In genomic region chr6:43980004-43980795, GRCh38 we compare ENCODE assay signal across 25 cellular contexts.
DNase-seq lines count a peak whose midpoint lies in the region; ATAC-seq, FAIRE-seq and TF ChIP-seq lines count a peak whose summit lies in the region.
"Had no signal": no experiment of that assay in that cellular context is flagged by ENCODE, and none has a peak within 500 bp of the region (broad histone marks: within the 10 kb centered on the region; RNA-seq: fewer than 3 reads in every experiment).

No MANE protein-coding gene starts in this region.

- no peak for TF ChIP-seq POLR2A in K562 (conservative IDR thresholded peaks at IDR 0.05)

- DNase-seq in activated naive CD4-positive, alpha-beta T cell treated with anti-CD3 and anti-CD28 coated beads, Interleukin-2, amount 10 ng/mL, durations not matched to agents 7 days and 5 days = peak; percentile 10
- no peak for DNase-seq in activated naive CD4-positive, alpha-beta T cell treated with anti-CD3 and anti-CD28 coated beads, Interleukin-2, amount 50 U/mL, for 16 hours
- DNase-seq in K562 (ENCODE audit: extremely low read depth in 1 of 4, low spot score in 3 of 4) = no peak
- no peak for DNase-seq in lower lobe of right lung
- DNase-seq in ureter (ENCODE audit: low spot score) = peak; percentile 42
- DNase-seq in MG63 = no peak
- DNase-seq: activated CD4-positive, alpha-beta T cell treated with anti-CD3 and anti-CD28 coated beads, Interleukin-2, amount 50 U/mL, for 48 hours; activated naive CD8-positive, alpha-beta T cell treated with anti-CD3 and anti-CD28 coated beads for 36 hours; CD4-positive, CD25-positive, alpha-beta regulatory T cell; DMS153; glutamatergic neuron; left ventricle myocardium inferior; NCI-H1436 treated with DMSO at 0.1 percent for 48 hours; NCI-H2171; PC-9; retina; stimulated activated CD4-positive, alpha-beta T cell treated with anti-CD3 and anti-CD28 coated beads, Interleukin-15, amount 100 ng/mL, for 24 hours had no signal

- no peaks in the 10 kb centered on the region for H3K9me1 ChIP-seq in K562 (ENCODE audit: control insufficient read depth, insufficient read depth, low read length)

- H3K4me1 ChIP-seq in K562 (replicated peaks in 1 of 2; ENCODE audit: control insufficient read depth in 2 of 2, insufficient read depth in 2 of 2, low read length in 2 of 2) (peaks cover 14 to 19% of the 10 kb centered on the region in 2 experiments), lower lobe of right lung (no peaks in the 10 kb centered on the region)

- TF ChIP-seq RAD21 in K562 (CRISPR knock-in tag; conservative IDR thresholded peaks at IDR 0.05 in 1 of 2, IDR thresholded peaks at IDR 0.05 in 1 of 2) = no peak

- no peaks in the 10 kb centered on the region for H3K4me1 Mint-ChIP-seq in activated naive CD4-positive, alpha-beta T cell treated with anti-CD3 and anti-CD28 coated beads, Interleukin-2, amount 10 ng/mL, durations not matched to agents 7 days and 5 days
- H3K4me1 Mint-ChIP-seq: CD4-positive, CD25-positive, alpha-beta regulatory T cell had no signal

- H3K79me2 ChIP-seq in K562 (ENCODE audit: control insufficient read depth, insufficient read depth, low read length) = no peaks in the 10 kb centered on the region

- no peak overlapping the region for H3K27ac Mint-ChIP-seq in activated naive CD4-positive, alpha-beta T cell treated with anti-CD3 and anti-CD28 coated beads, Interleukin-2, amount 10 ng/mL, durations not matched to agents 7 days and 5 days
- H3K27ac Mint-ChIP-seq: activated naive CD8-positive, alpha-beta T cell treated with anti-CD3 and anti-CD28 coated beads for 36 hours; CD4-positive, CD25-positive, alpha-beta regulatory T cell; T-helper 1 cell treated with Interleukin-12 subunit alpha and Interleukin-12 subunit beta and Interleukin-4 antibody, amounts not matched to agents 30 μg/mL and 1 μg/mL, for 36 hours had no signal

- FAIRE-seq in K562 (lab: Jason Lieb, UNC) = no peak
- FAIRE-seq: colon, endometrium, G401.6 had no signal

- POLR2A ChIA-PET in K562 (lab: Yijun Ruan, JAX) = interaction anchor here (0.6 to 1.0 kb wide), 7 partner anchors 9 to 351 kb away, joined by 3 to 4 read pairs (median 3); partner anchors contain the start of gene GTPBP2

- BruUV-seq in K562 (replicated peaks; lab: Mats Ljungman, UMichigan) = no TSS peak

- H3K9me3 ChIP-seq in K562 (replicated peaks; ENCODE audit: control insufficient read depth, insufficient read depth, low read depth, low read length) (no peaks in the 10 kb centered on the region), lower lobe of right lung (no peaks in the 10 kb centered on the region), MG63 (peaks cover 4% of the 10 kb centered on the region; the same call in 1 of the 2 replicates)
- H3K9me3 ChIP-seq: body of pancreas, neutrophil had no signal

- H3K4me2 ChIP-seq in K562 (ENCODE audit: insufficient read depth, low read length) = no peak overlapping the region
- H3K4me2 ChIP-seq: PC-9 had no signal

- in situ Hi-C loops in K562 (cut with MboI) = no loop called here

- no peak for TF ChIP-seq EP300 in K562 (IDR thresholded peaks at IDR 0.05; ENCODE audit: low read length)

- H3K27ac ChIP-seq in K562 (ENCODE audit: extremely low read depth, low read depth, low read length) (no peak overlapping the region), lower lobe of right lung (no peak overlapping the region)
- H3K27ac ChIP-seq: body of pancreas, left ventricle myocardium inferior, neutrophil, PC-9, VCaP had no signal

- no peak overlapping the region for H3K4me3 Mint-ChIP-seq in activated naive CD4-positive, alpha-beta T cell treated with anti-CD3 and anti-CD28 coated beads, Interleukin-2, amount 10 ng/mL, durations not matched to agents 7 days and 5 days
- H3K4me3 Mint-ChIP-seq: activated naive CD8-positive, alpha-beta T cell treated with anti-CD3 and anti-CD28 coated beads for 36 hours; CD4-positive, CD25-positive, alpha-beta regulatory T cell; T-helper 1 cell treated with Interleukin-12 subunit alpha and Interleukin-12 subunit beta and Interleukin-4 antibody, amounts not matched to agents 30 μg/mL and 1 μg/mL, for 36 hours had no signal

- intact Hi-C loops in K562 (cut with micrococcal nuclease) = no loop called here
- intact Hi-C loops in lower lobe of right lung (cut with DNase I) = no loop called here

- peak overlapping the region in 1 of 2 experiments; percentile 26; a peak in 1 of 4 replicates for H3K9ac ChIP-seq in K562 (ENCODE audit: insufficient read depth in 1 of 2, low read depth in 2 of 2, low read length in 2 of 2)

- ATAC-seq in K562 = no peak
- peak; percentile 45 to 57 for ATAC-seq in lower lobe of right lung
- ATAC-seq in GM18868 (IDR thresholded peaks at IDR 0.05; ENCODE audit: unreplicated experiment) = no peak
- ATAC-seq: body of pancreas had no signal

- H3K36me3 Mint-ChIP-seq in activated naive CD4-positive, alpha-beta T cell treated with anti-CD3 and anti-CD28 coated beads, Interleukin-2, amount 10 ng/mL, durations not matched to agents 7 days and 5 days = no peaks in the 10 kb centered on the region
- H3K36me3 Mint-ChIP-seq: activated naive CD8-positive, alpha-beta T cell treated with anti-CD3 and anti-CD28 coated beads for 36 hours; CD4-positive, CD25-positive, alpha-beta regulatory T cell had no signal

- H3K9me3 Mint-ChIP-seq in activated naive CD4-positive, alpha-beta T cell treated with anti-CD3 and anti-CD28 coated beads, Interleukin-2, amount 10 ng/mL, durations not matched to agents 7 days and 5 days = no peaks in the 10 kb centered on the region
- H3K9me3 Mint-ChIP-seq: T-helper 1 cell treated with Interleukin-12 subunit alpha and Interleukin-12 subunit beta and Interleukin-4 antibody, amounts not matched to agents 30 μg/mL and 1 μg/mL, for 36 hours had no signal

- CTCF ChIA-PET in activated naive CD4-positive, alpha-beta T cell treated with anti-CD3 and anti-CD28 coated beads, Interleukin-2, amount 10 ng/mL, durations not matched to agents 7 days and 5 days (lab: Charles Lee) = interaction anchor here (0.7 kb wide), 1 partner anchor 91 kb away, joined by 3 read pairs; no protein-coding TSS in a partner anchor
- CTCF ChIA-PET in K562 (lab: Yijun Ruan, JAX; ENCODE audit: low intra/inter-chr PET ratio) = no interaction called here

- TF ChIP-seq CTCF in K562 (IDR thresholded peaks at IDR 0.05 in 2 of 3, conservative IDR thresholded peaks at IDR 0.05 in 1 of 3; ENCODE audit: insufficient read depth in 2 of 3, low read depth in 1 of 3, low read length in 3 of 3) (no peak), lower lobe of right lung (IDR thresholded peaks at IDR 0.05) (no peak)

- 53% methylated on average over 11 of the region's 12 CpGs for WGBS in K562 (ENCODE audit: insufficient coverage, low coverage, missing lambda C conversion rate)

- H3K4me3 ChIP-seq in K562 (no peak overlapping the region), lower lobe of right lung (no peak overlapping the region), MG63 (no peak overlapping the region)
- H3K4me3 ChIP-seq: body of pancreas, left ventricle myocardium inferior, PC-9 had no signal

- H4K20me1 ChIP-seq in K562 (replicated peaks; ENCODE audit: control insufficient read depth, insufficient read depth, low read length) = no peaks in the 10 kb centered on the region

- no peak overlapping the region for H2AFZ ChIP-seq in K562 (ENCODE audit: low read depth, low read length)
- H2AFZ ChIP-seq: PC-9 had no signal

- H3K27me3 ChIP-seq in K562 (ENCODE audit: control insufficient read depth in 2 of 2, insufficient read depth in 2 of 2, low read length in 2 of 2) (no peaks in the 10 kb centered on the region), lower lobe of right lung (ENCODE audit: low read depth) (no peaks in the 10 kb centered on the region), MG63 (no peaks in the 10 kb centered on the region)
- H3K27me3 ChIP-seq: body of pancreas had no signal

- H3K36me3 ChIP-seq in K562 (ENCODE audit: control insufficient read depth, insufficient read depth, low read length) = no peaks in the 10 kb centered on the region
- no peaks in the 10 kb centered on the region for H3K36me3 ChIP-seq in lower lobe of right lung
- no peaks in the 10 kb centered on the region for H3K36me3 ChIP-seq in MG63
- H3K36me3 ChIP-seq: left ventricle myocardium inferior, neutrophil had no signal

- H3K27me3 Mint-ChIP-seq in activated naive CD4-positive, alpha-beta T cell treated with anti-CD3 and anti-CD28 coated beads, Interleukin-2, amount 10 ng/mL, durations not matched to agents 7 days and 5 days = peaks cover 54% of the 10 kb centered on the region

TF ChIP-seq in K562, 482 proteins besides CTCF, POLR2A, EP300 and RAD21 (continues in another document):
- TF ChIP-seq MAX (CRISPR knock-in tag; IDR thresholded peaks at IDR 0.05) (peak; percentile 26; the same call in 1 of the 2 replicates), ARNT (IDR thresholded peaks at IDR 0.05) (no peak)

Comparison
In these comparisons a context has a peak if more than half of its experiments do, and no peak if none do; other contexts are left out.
1. DNase-seq: peak in activated naive CD4-positive, alpha-beta T cell treated with anti-CD3 and anti-CD28 coated beads, Interleukin-2, amount 10 ng/mL, durations not matched to agents 7 days and 5 days (single experiment) and ureter (single experiment); none in activated naive CD4-positive, alpha-beta T cell treated with anti-CD3 and anti-CD28 coated beads, Interleukin-2, amount 50 U/mL, for 16 hours (single experiment), K562 (0 of 4), lower lobe of right lung (single experiment) and MG63 (single experiment).
2. ATAC-seq: peak in lower lobe of right lung (2 of 2); none in K562 (single experiment) and GM18868 (single experiment).